In the genomic region with DNA sequence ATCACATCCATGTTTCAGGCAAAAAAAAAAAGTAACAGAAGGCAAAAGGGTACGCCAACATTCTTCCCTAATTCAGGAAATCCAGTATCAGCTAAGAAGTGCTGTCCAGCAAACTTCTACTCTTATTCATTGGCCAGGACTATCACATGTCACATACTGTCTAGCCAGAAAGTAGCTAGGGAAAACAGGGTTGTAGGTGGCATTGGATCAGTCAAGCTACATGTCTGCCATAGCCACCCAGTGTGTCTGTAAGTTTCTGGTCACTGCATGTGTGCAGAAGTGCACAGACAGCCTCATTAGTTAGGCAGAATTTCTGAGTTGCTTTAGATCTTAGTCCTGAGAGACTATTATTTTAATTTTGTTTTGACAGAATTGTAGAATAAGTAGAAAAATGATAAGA, we compare ENCODE assay signal across 31 cellular contexts.
"Had no signal": no experiment of that assay in that cellular context is flagged by ENCODE, and none has a peak within 500 bp of the region (broad histone marks: within the 10 kb centered on the region; RNA-seq: fewer than 3 reads in every experiment).

No MANE protein-coding gene starts in this region.

- H3K27ac Mint-ChIP-seq: activated CD4-positive, alpha-beta T cell treated with anti-CD3 and anti-CD28 coated beads, Interleukin-2, amount 10 ng/mL, durations not matched to agents 24 days and 14 days; activated CD8-positive, alpha-beta T cell treated with anti-CD3 and anti-CD28 coated beads for 36 hours; activated naive CD8-positive, alpha-beta T cell treated with anti-CD3 and anti-CD28 coated beads for 36 hours; activated T-cell treated with anti-CD3 and anti-CD28 coated beads, Interleukin-2, amount 50 U/mL, for 72 hours; activated T-helper 17 cell treated with anti-CD3 and anti-CD28 coated beads, Interleukin-2, amount 50 U/mL, for 72 hours had no signal

- H3K9me3 Mint-ChIP-seq: activated CD4-positive, alpha-beta T cell treated with anti-CD3 and anti-CD28 coated beads, Interleukin-2, amount 10 ng/mL, durations not matched to agents 24 days and 14 days; activated CD8-positive, alpha-beta T cell treated with anti-CD3 and anti-CD28 coated beads for 36 hours; activated naive CD8-positive, alpha-beta T cell treated with anti-CD3 and anti-CD28 coated beads for 36 hours; activated T-cell treated with anti-CD3 and anti-CD28 coated beads, Interleukin-2, amount 50 U/mL, for 72 hours; activated T-helper 17 cell treated with anti-CD3 and anti-CD28 coated beads, Interleukin-2, amount 50 U/mL, for 72 hours had no signal

- H3K4me1 ChIP-seq: ascending aorta, breast epithelium, SJCRH30 had no signal

- ATAC-seq: activated CD8-positive, alpha-beta T cell treated with anti-CD3 and anti-CD28 coated beads for 36 hours; activated T-cell treated with anti-CD3 and anti-CD28 coated beads, Interleukin-2, amount 50 U/mL, for 72 hours; activated T-helper 17 cell treated with anti-CD3 and anti-CD28 coated beads, Interleukin-2, amount 50 U/mL, for 72 hours had no signal

- H3K27me3 Mint-ChIP-seq: activated CD8-positive, alpha-beta T cell treated with anti-CD3 and anti-CD28 coated beads for 36 hours; activated naive CD8-positive, alpha-beta T cell treated with anti-CD3 and anti-CD28 coated beads for 36 hours; activated T-helper 17 cell treated with anti-CD3 and anti-CD28 coated beads, Interleukin-2, amount 50 U/mL, for 72 hours had no signal

- H3K36me3 ChIP-seq: ascending aorta, breast epithelium, SJCRH30, WERI-Rb-1 had no signal

- H3K4me3 ChIP-seq: ascending aorta, breast epithelium, SJCRH30, SK-N-MC had no signal

- H3K9me3 ChIP-seq: ascending aorta, breast epithelium, SJCRH30 had no signal

- H3K27ac ChIP-seq: ascending aorta, breast epithelium, SJCRH30, SK-N-MC, WERI-Rb-1 had no signal

- H3K4me1 Mint-ChIP-seq: activated CD4-positive, alpha-beta T cell treated with anti-CD3 and anti-CD28 coated beads, Interleukin-2, amount 10 ng/mL, durations not matched to agents 24 days and 14 days; activated naive CD8-positive, alpha-beta T cell treated with anti-CD3 and anti-CD28 coated beads for 36 hours; activated T-helper 17 cell treated with anti-CD3 and anti-CD28 coated beads, Interleukin-2, amount 50 U/mL, for 72 hours had no signal

- H3K27me3 ChIP-seq: ascending aorta, breast epithelium, SJCRH30 had no signal

- H3K36me3 Mint-ChIP-seq: activated naive CD8-positive, alpha-beta T cell treated with anti-CD3 and anti-CD28 coated beads for 36 hours had no signal

- DNase-seq: activated CD4-positive, alpha-beta T cell treated with anti-CD3 and anti-CD28 coated beads, Interleukin-2, amount 10 ng/mL, durations not matched to agents 24 days and 14 days; activated CD4-positive, alpha-beta T cell treated with anti-CD3 and anti-CD28 coated beads, Interleukin-2, amount 50 U/mL, for 4 hours; activated CD8-positive, alpha-beta T cell treated with anti-CD3 and anti-CD28 coated beads for 36 hours; activated effector memory CD4-positive, alpha-beta T cell treated with anti-CD3 and anti-CD28 coated beads, Interleukin-2, amount 50 U/mL, for 16 hours; activated naive CD4-positive, alpha-beta T cell; activated naive CD4-positive, alpha-beta T cell treated with anti-CD3 and anti-CD28 coated beads, Interleukin-2, amount 50 U/mL, for 16 hours; activated naive CD8-positive, alpha-beta T cell treated with anti-CD3 and anti-CD28 coated beads for 36 hours; activated T-cell treated with anti-CD3 and anti-CD28 coated beads, Interleukin-2, amount 50 U/mL, for 1 hour; activated T-cell treated with anti-CD3 and anti-CD28 coated beads, Interleukin-2, amount 50 U/mL, for 72 hours; amniotic stem cell; MM.1S; MV-4-11; NCI-H1092; NCI-H1417; NCI-H146; NCI-H187; NCI-H2029 treated with DMSO at 0.1 percent for 48 hours; NCI-H2107; NCI-H2171; NCI-H510A; NCI-H526; NCI-H748 treated with DMSO at 0.1 percent for 48 hours; NK-92 treated with Interleukin-12 subunit alpha and Interleukin-12 subunit beta, amount 100 ng/mL, for 24 hours; SHP77; SJCRH30; T1000; WERI-Rb-1 had no signal

- H3K4me3 Mint-ChIP-seq: activated CD4-positive, alpha-beta T cell treated with anti-CD3 and anti-CD28 coated beads, Interleukin-2, amount 10 ng/mL, durations not matched to agents 24 days and 14 days; activated CD8-positive, alpha-beta T cell treated with anti-CD3 and anti-CD28 coated beads for 36 hours; activated naive CD8-positive, alpha-beta T cell treated with anti-CD3 and anti-CD28 coated beads for 36 hours; activated T-cell treated with anti-CD3 and anti-CD28 coated beads, Interleukin-2, amount 50 U/mL, for 72 hours; activated T-helper 17 cell treated with anti-CD3 and anti-CD28 coated beads, Interleukin-2, amount 50 U/mL, for 72 hours had no signal
